ENCODE assay signal across 29 cellular contexts in the genomic region with DNA sequence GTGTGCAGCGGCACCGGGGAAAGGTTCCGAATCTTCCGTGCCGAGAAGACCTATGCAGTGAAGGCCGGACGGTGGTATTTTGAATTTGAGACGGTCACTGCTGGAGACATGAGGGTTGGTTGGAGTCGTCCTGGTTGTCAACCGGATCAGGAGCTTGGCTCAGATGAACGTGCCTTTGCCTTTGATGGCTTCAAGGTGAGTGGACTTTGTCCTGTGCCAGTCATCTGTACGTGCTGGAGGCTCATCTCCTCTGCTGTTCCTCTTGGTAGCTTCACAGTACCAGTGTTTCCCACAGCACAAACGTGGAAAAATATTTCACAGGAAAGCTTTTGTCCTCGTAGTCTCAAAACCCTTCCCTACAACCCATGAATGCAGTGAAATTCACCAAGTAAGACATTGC.
"Had no signal": no experiment of that assay in that cellular context is flagged by ENCODE, and none has a peak within 500 bp of the region (broad histone marks: within the 10 kb centered on the region; RNA-seq: fewer than 3 reads in every experiment).

No MANE protein-coding gene starts in this region.

- H3K27ac ChIP-seq: neutrophil, pancreas, prostate gland, right atrium auricular region, skin epidermis, spleen, suprapubic skin, testis, tibial artery, transverse colon, upper lobe of right lung, uterus had no signal

- H3K9me3 ChIP-seq: neutrophil, pancreas, prostate gland, right atrium auricular region, spleen, suprapubic skin, testis, tibial artery, transverse colon, upper lobe of right lung, uterus had no signal

- H3K4me3 ChIP-seq: pancreas, prostate gland, right atrium auricular region, skin epidermis, smooth muscle cell, spleen, suprapubic skin, testis, tibial artery, transverse colon, upper lobe of right lung, uterus had no signal

- DNase-seq: naive thymus-derived CD8-positive, alpha-beta T cell; nephron progenitor cell; nucleus accumbens; pancreas; retina; spleen; stimulated activated CD4-positive, alpha-beta T cell treated with anti-CD3 and anti-CD28 coated beads, Interleukin-12 subunit alpha, Interleukin-12 subunit beta, amount 100 ng/mL, for 4 hours; stimulated activated CD4-positive, alpha-beta T cell treated with anti-CD3 and anti-CD28 coated beads, Interleukin-1b, Interleukin-23, amount 100 ng/mL, for 48 hours; stimulated activated CD4-positive, alpha-beta T cell treated with anti-CD3 and anti-CD28 coated beads, Interleukin-4, amount 100 ng/mL, for 1 hour; stimulated activated CD4-positive, alpha-beta T cell treated with anti-CD3 and anti-CD28 coated beads, Interleukin-4, amount 100 ng/mL, for 4 hours; stimulated activated CD8-positive, alpha-beta memory T cell treated with anti-CD3 and anti-CD28 coated beads, Interleukin-4, amount 100 ng/mL, for 48 hours; stimulated activated naive CD4-positive, alpha-beta T cell; stimulated activated naive CD8-positive, alpha-beta T cell treated with anti-CD3 and anti-CD28 coated beads, Interleukin-15, amount 100 ng/mL, for 72 hours; stimulated activated naive CD8-positive, alpha-beta T cell treated with anti-CD3 and anti-CD28 coated beads, Interleukin-15, Interleukin-2, amounts not matched to agents 100 U/mL and 50 U/mL, for 24 hours; substantia nigra; testis; tibial artery; transverse colon; upper lobe of right lung; uterus had no signal

- ATAC-seq: naive thymus-derived CD8-positive, alpha-beta T cell; natural killer cell treated with Interleukin-12 subunit alpha and Interleukin-12 subunit beta and Interleukin-15 and Interleukin-18, amount 100 ng/mL, for 72 hours; pancreas; sciatic nerve; stimulated activated memory B cell treated with anti-CD40 and anti-IgM and Interleukin-4, amounts not matched to agents 10 μg/mL and 1 μg/mL and 100 μg/mL, for 72 hours; stimulated activated naive CD8-positive, alpha-beta T cell treated with anti-CD3 and anti-CD28 coated beads, Interleukin-15, amount 100 ng/mL, for 72 hours; stimulated activated naive CD8-positive, alpha-beta T cell treated with anti-CD3 and anti-CD28 coated beads, Interleukin-15, Interleukin-2, amounts not matched to agents 100 U/mL and 50 U/mL, for 24 hours; upper lobe of right lung had no signal

- H3K36me3 ChIP-seq: neutrophil, pancreas, prostate gland, spleen, suprapubic skin, transverse colon, upper lobe of right lung, uterus had no signal

- H3K4me1 ChIP-seq: pancreas, prostate gland, right atrium auricular region, spleen, suprapubic skin, testis, tibial artery, transverse colon, upper lobe of right lung, uterus had no signal

- H3K27me3 ChIP-seq: neutrophil, pancreas, right atrium auricular region, spleen, suprapubic skin, testis, tibial artery, transverse colon, upper lobe of right lung, uterus had no signal
